ENCODE assay signal across 29 cellular contexts in genomic region chr10:12091420-12091819, GRCh38.
"Had no signal": no experiment of that assay in that cellular context is flagged by ENCODE, and none has a peak within 500 bp of the region (broad histone marks: within the 10 kb centered on the region; RNA-seq: fewer than 3 reads in every experiment).

No MANE protein-coding gene starts in this region.

- DNase-seq: activated CD4-positive, alpha-beta T cell treated with anti-CD3 and anti-CD28 coated beads for 48 hours; activated CD4-positive, alpha-beta T cell treated with anti-CD3 and anti-CD28 coated beads, Interleukin-2, amount 50 U/mL, for 1 hour; activated CD4-positive, alpha-beta T cell treated with anti-CD3 and anti-CD28 coated beads, Interleukin-2, amount 50 U/mL, for 48 hours; activated CD8-positive, alpha-beta memory T cell treated with anti-CD3 and anti-CD28 coated beads for 24 hours; activated CD8-positive, alpha-beta T cell treated with anti-CD3 and anti-CD28 coated beads for 36 hours; activated effector memory CD4-positive, alpha-beta T cell treated with Interleukin-2 at 50 U/mL for 16 hours; activated gamma-delta T cell treated with Interleukin-2 at 50 U/mL for 16 hours; activated naive CD4-positive, alpha-beta T cell treated with anti-CD3 and anti-CD28 coated beads, Interleukin-2, amount 50 U/mL, for 16 hours; activated naive CD4-positive, alpha-beta T cell treated with Interleukin-2 at 50 U/mL for 16 hours; activated T-cell treated with anti-CD3 and anti-CD28 coated beads, Interleukin-2, amount 50 U/mL, for 4 hours; amniotic stem cell; anterior cingulate cortex; brain microvascular endothelial cell; dermis blood vessel endothelial cell; effector CD4-positive, alpha-beta T cell; effector memory CD8-positive, alpha-beta T cell; erythroblast; foreskin melanocyte; heart right ventricle; T-helper 2 cell had no signal

- H3K9me3 Mint-ChIP-seq: activated CD8-positive, alpha-beta T cell treated with anti-CD3 and anti-CD28 coated beads for 36 hours; activated T-cell treated with anti-CD3 and anti-CD28 coated beads, Interleukin-2, amount 50 U/mL, for 4 hours; activated T-helper 17 cell treated with anti-CD3 and anti-CD28 coated beads, Interleukin-2, amount 50 U/mL, for 72 hours; central memory CD8-positive, alpha-beta T cell; effector memory CD8-positive, alpha-beta T cell; WTC11 had no signal

- H3K4me1 Mint-ChIP-seq: activated T-helper 17 cell treated with anti-CD3 and anti-CD28 coated beads, Interleukin-2, amount 50 U/mL, for 72 hours; central memory CD8-positive, alpha-beta T cell; WTC11 had no signal

- H3K27me3 Mint-ChIP-seq: activated CD8-positive, alpha-beta T cell treated with anti-CD3 and anti-CD28 coated beads for 36 hours; activated naive CD8-positive, alpha-beta T cell; activated T-helper 17 cell treated with anti-CD3 and anti-CD28 coated beads, Interleukin-2, amount 50 U/mL, for 72 hours; central memory CD8-positive, alpha-beta T cell; effector memory CD8-positive, alpha-beta T cell had no signal

- H3K27ac Mint-ChIP-seq: activated CD8-positive, alpha-beta T cell treated with anti-CD3 and anti-CD28 coated beads for 36 hours; activated naive CD8-positive, alpha-beta T cell; activated T-helper 17 cell treated with anti-CD3 and anti-CD28 coated beads, Interleukin-2, amount 50 U/mL, for 72 hours; effector memory CD8-positive, alpha-beta T cell; WTC11 had no signal

- H3K4me1 ChIP-seq: esophagus muscularis mucosa, gastroesophageal sphincter, heart right ventricle had no signal

- H3K27ac ChIP-seq: brain microvascular endothelial cell, coronary artery, esophagus muscularis mucosa, gastroesophageal sphincter, heart right ventricle, VCaP had no signal

- H3K4me3 ChIP-seq: coronary artery, esophagus muscularis mucosa, gastroesophageal sphincter, heart right ventricle had no signal

- H3K4me3 Mint-ChIP-seq: activated CD8-positive, alpha-beta T cell treated with anti-CD3 and anti-CD28 coated beads for 36 hours; activated naive CD8-positive, alpha-beta T cell; activated T-cell treated with anti-CD3 and anti-CD28 coated beads, Interleukin-2, amount 50 U/mL, for 4 hours; activated T-helper 17 cell treated with anti-CD3 and anti-CD28 coated beads, Interleukin-2, amount 50 U/mL, for 72 hours; central memory CD8-positive, alpha-beta T cell; effector memory CD8-positive, alpha-beta T cell; WTC11 had no signal

- H3K9me3 ChIP-seq: esophagus muscularis mucosa, gastroesophageal sphincter, heart right ventricle had no signal

- ATAC-seq: activated CD4-positive, CD25-positive, alpha-beta regulatory T cell treated with anti-CD3 and anti-CD28 coated beads, Interleukin-2, amount 50 U/mL, for 24 hours; activated CD8-positive, alpha-beta T cell treated with anti-CD3 and anti-CD28 coated beads for 36 hours; activated T-cell treated with anti-CD3 and anti-CD28 coated beads, Interleukin-2, amount 50 U/mL, for 4 hours; activated T-helper 17 cell treated with anti-CD3 and anti-CD28 coated beads, Interleukin-2, amount 50 U/mL, for 72 hours; effector memory CD8-positive, alpha-beta T cell; gastroesophageal sphincter; heart right ventricle; WTC11 had no signal

- H3K27me3 ChIP-seq: brain microvascular endothelial cell, esophagus muscularis mucosa, gastroesophageal sphincter, heart right ventricle had no signal
